8 cellular contexts compared by ENCODE assay signal in genomic region chr10:114596793-114597192, GRCh38.
"Had no signal": no experiment of that assay in that cellular context is flagged by ENCODE, and none has a peak within 500 bp of the region (broad histone marks: within the 10 kb centered on the region; RNA-seq: fewer than 3 reads in every experiment).

No MANE protein-coding gene starts in this region.

- H3K27ac ChIP-seq: GM23248 had no signal

- H3K27ac Mint-ChIP-seq: HFFc6 had no signal

- H3K9me3 Mint-ChIP-seq: HFFc6 had no signal

- H3K4me3 ChIP-seq: GM23248, HAP-1 had no signal

- ATAC-seq: HCT116 had no signal

- H2AFZ ChIP-seq: GM23248 had no signal

- H3K9ac ChIP-seq: GM23248 had no signal

- H3K9me3 ChIP-seq: HAP-1 had no signal

- H3K36me3 ChIP-seq: HAP-1 had no signal

- DNase-seq: GM23248, GOT3, H7, HFFc6, KBM-7 had no signal

- H3K4me3 Mint-ChIP-seq: HFFc6, IgD-negative memory B cell had no signal

- H3K4me1 ChIP-seq: HAP-1 had no signal
